In the genomic region with DNA sequence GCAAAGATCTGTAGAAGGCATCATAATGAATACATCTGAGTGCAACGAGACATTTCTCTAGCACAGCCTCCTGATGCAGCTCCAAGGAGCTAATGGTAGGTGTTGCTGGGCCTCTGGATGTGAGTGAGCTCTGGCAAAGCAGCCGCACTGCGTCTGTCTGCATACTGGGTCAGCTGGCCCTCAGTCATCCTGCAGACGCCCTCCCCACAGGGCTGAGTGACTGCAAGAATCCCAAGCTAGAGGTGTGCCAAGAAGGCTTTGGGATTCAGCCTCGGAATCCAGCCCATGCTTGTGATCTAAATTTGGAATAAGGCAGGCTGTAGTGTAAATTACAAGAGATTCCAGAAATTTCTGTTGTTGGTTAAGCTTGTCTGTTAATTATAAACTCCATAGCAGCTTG, we compare ENCODE assay signal across 8 cellular contexts. TPM values are rescaled to one million over a fixed set of nuclear protein-coding genes. Genes with fewer than 3 reads are reported as not detected.
A peak's percentile ranks its signal among the peaks of the same experiment; 100 is the strongest.
DNase-seq lines count a peak whose midpoint lies in the region; ATAC-seq and TF ChIP-seq lines count a peak whose summit lies in the region.

No MANE protein-coding gene starts in this region.

- H3K79me2 ChIP-seq in fibroblast of lung (ENCODE audit: control insufficient read depth, insufficient read depth, low read length): peaks cover 5% of the 10 kb centered on the region

- H3K4me2 ChIP-seq in fibroblast of lung (ENCODE audit: extremely low read depth, insufficient read depth, low read length): no peak overlapping the region

- no peaks in the 10 kb centered on the region for H4K20me1 ChIP-seq in fibroblast of lung (ENCODE audit: control insufficient read depth, extremely low read depth, insufficient read depth, low read length)

- H3K9me3 Mint-ChIP-seq in MCF 10A (ENCODE audit: unreplicated experiment): peaks cover 14% of the 10 kb centered on the region
- H3K9me3 Mint-ChIP-seq in natural killer cell: no peaks in the 10 kb centered on the region

- no peaks in the 10 kb centered on the region for H3K36me3 ChIP-seq in breast epithelium
- H3K36me3 ChIP-seq in fibroblast of lung (ENCODE audit: control insufficient read depth, insufficient read depth, low read length): peaks cover 4% of the 10 kb centered on the region
- peaks cover 0 to 11% of the 10 kb centered on the region in 2 donors for H3K36me3 ChIP-seq in vagina

- H3K27me3 Mint-ChIP-seq in MCF 10A (ENCODE audit: insufficient read depth, unreplicated experiment) (no peaks in the 10 kb centered on the region), natural killer cell (ENCODE audit: low read depth in 2 of 2) (no peaks in the 10 kb centered on the region)

- no peak for TF ChIP-seq CTCF in MCF 10A (IDR thresholded peaks at IDR 0.05; ENCODE audit: unreplicated experiment)
- no peak for TF ChIP-seq CTCF in breast epithelium (IDR thresholded peaks at IDR 0.05)
- TF ChIP-seq CTCF in fibroblast of lung (conservative IDR thresholded peaks at IDR 0.05 in 1 of 2, IDR thresholded peaks at IDR 0.05 in 1 of 2; ENCODE audit: low read depth in 1 of 2, low read length in 2 of 2): no peak
- no peak for TF ChIP-seq CTCF in natural killer cell (IDR thresholded peaks at IDR 0.05)
- no peak for TF ChIP-seq CTCF in vagina (IDR thresholded peaks at IDR 0.05)

- H3K27me3 ChIP-seq in breast epithelium (no peaks in the 10 kb centered on the region), fibroblast of lung (ENCODE audit: control insufficient read depth, insufficient read depth, low read length) (no peaks in the 10 kb centered on the region), vagina (no peaks in the 10 kb centered on the region)

- intact Hi-C loops in MCF 10A (cut with micrococcal nuclease) (loop anchor here (5.0 kb wide), 1 partner anchor 47 kb away; no protein-coding TSS in a partner anchor), breast epithelium (cut with DNase I; ENCODE audit: low total_unique reads) (no loop called here), natural killer cell (cut with micrococcal nuclease) (no loop called here), vagina (cut with DNase I) (no loop called here)

- H3K4me1 Mint-ChIP-seq in MCF 10A (ENCODE audit: insufficient read depth, unreplicated experiment) (peaks cover 56% of the 10 kb centered on the region), natural killer cell (peaks cover 57 to 65% of the 10 kb centered on the region in 2 donors)

- H3K27ac Mint-ChIP-seq in MCF 10A (ENCODE audit: low read depth, unreplicated experiment) (peak overlapping the region; percentile 59), natural killer cell (peak overlapping the region; percentile 91 to 96)

- H2AFZ ChIP-seq in fibroblast of lung (ENCODE audit: low read length): peak overlapping the region; percentile 7

- H3K27ac ChIP-seq in breast epithelium: peak overlapping the region in 1 of 2 donors; percentile 70
- H3K27ac ChIP-seq in fibroblast of lung (ENCODE audit: insufficient read depth, low read length): peak overlapping the region; percentile 47
- peak overlapping the region; percentile 56 for H3K27ac ChIP-seq in vagina

- H3K4me1 ChIP-seq in breast epithelium: peaks cover 10% of the 10 kb centered on the region in 2 donors
- H3K4me1 ChIP-seq in fibroblast of lung (ENCODE audit: control insufficient read depth, extremely low read depth, insufficient read depth, low read length): peaks cover 26% of the 10 kb centered on the region
- peaks cover 57% of the 10 kb centered on the region for H3K4me1 ChIP-seq in vagina

- POLR2A ChIA-PET in MCF 10A (lab: Yijun Ruan, JAX): interaction anchor here (1.0 to 11.5 kb wide), 8 partner anchors 10 to 80 kb away, joined by 3 to 199 read pairs (median 40); partner anchors contain the start of gene HERC3

- DNase-seq in MCF 10A (ENCODE audit: unreplicated experiment) (peak; percentile 60), breast epithelium (ENCODE audit: low spot score in 2 of 2) (no peak), fibroblast of lung (ENCODE audit: low read depth in 2 of 2) (peak; percentile 46 to 90), natural killer cell (no peak), vagina (ENCODE audit: extremely low spot score in 2 of 2) (no peak), COLO668 (lab: John Stamatoyannopoulos, UW; ENCODE audit: unreplicated experiment) (no peak)

- H3K4me3 Mint-ChIP-seq in MCF 10A (ENCODE audit: unreplicated experiment) (peak overlapping the region; percentile 3), natural killer cell (no peak overlapping the region)

- CTCF ChIA-PET in MCF 10A (lab: Yijun Ruan, JAX): interaction anchor here (0.6 to 1.6 kb wide), 8 partner anchors 10 to 433 kb away, joined by 3 to 6 read pairs (median 4); no protein-coding TSS in a partner anchor

- no peaks in the 10 kb centered on the region for H3K9me3 ChIP-seq in breast epithelium
- H3K9me3 ChIP-seq in fibroblast of lung (ENCODE audit: control insufficient read depth, insufficient read depth, low read depth, low read length): no peaks in the 10 kb centered on the region
- H3K9me3 ChIP-seq in vagina: no peaks in the 10 kb centered on the region

- no peak overlapping the region for H3K4me3 ChIP-seq in breast epithelium
- no peak overlapping the region for H3K4me3 ChIP-seq in fibroblast of lung (replicated peaks in 1 of 4; ENCODE audit: control extremely low read depth in 1 of 4, insufficient read depth in 1 of 4, low read depth in 3 of 4, low read length in 4 of 4)
- no peak overlapping the region for H3K4me3 ChIP-seq in vagina

- no peak for ATAC-seq in natural killer cell
- no peak for ATAC-seq in HG02623 (IDR thresholded peaks at IDR 0.05; ENCODE audit: unreplicated experiment)
- no peak for ATAC-seq in GM21526 (IDR thresholded peaks at IDR 0.05; ENCODE audit: low FRiP score, unreplicated experiment)

- peaks cover 48% of the 10 kb centered on the region for H3K36me3 Mint-ChIP-seq in MCF 10A (ENCODE audit: insufficient read depth, unreplicated experiment)
- H3K36me3 Mint-ChIP-seq in natural killer cell: peaks cover 25% of the 10 kb centered on the region

- H3K9ac ChIP-seq in fibroblast of lung (ENCODE audit: insufficient read depth, low read length): no peak overlapping the region

- TF ChIP-seq POLR2A in breast epithelium (IDR thresholded peaks at IDR 0.05): no peak
- no peak for TF ChIP-seq POLR2A in vagina (IDR thresholded peaks at IDR 0.05)

- BruUV-seq in MCF 10A (replicated peaks; lab: Mats Ljungman, UMichigan): no TSS peak

RNA-seq across cellular contexts. Expression of gene HERC3, which starts 18.5 kb away (rescaled TPM):
- total RNA-seq in MCF 10A (2022) (34.9 and 64.0 TPM in 2 replicates), breast epithelium (10 to 100 TPM; 34.1 to 60.9 (median 35.4) TPM), fibroblast of lung (12.1 and 27.6 TPM in 2 replicates), natural killer cell (10 to 100 TPM; 59.1 to 85.0 (median 61.9) TPM), vagina (32.9 TPM)
- 22.9 and 24.5 TPM in 2 replicates for polyA plus RNA-seq in fibroblast of lung
- polyA plus RNA-seq in fibroblast of lung (2012): 13.7 and 15.7 TPM in 2 replicates
- polyA minus RNA-seq in fibroblast of lung (ENCODE audit: low replicate concordance): 19.3 and 53.2 TPM in 2 replicates

Comparison
In these comparisons a context has a peak if more than half of its experiments do, and no peak if none do; other contexts are left out.
1. DNase-seq: peak in MCF 10A (single experiment) and fibroblast of lung (2 of 2); none in breast epithelium (0 of 2), natural killer cell (single experiment), vagina (0 of 2) and COLO668 (single experiment).